Comparison of ENCODE assay signal across 8 cellular contexts in genomic region chr1:150973258-150973825, GRCh38. TPM values are rescaled to one million over a fixed set of nuclear protein-coding genes. Genes with fewer than 3 reads are reported as not detected.
A peak's percentile ranks its signal among the peaks of the same experiment; 100 is the strongest.
DNase-seq lines count a peak whose midpoint lies in the region; ATAC-seq and TF ChIP-seq lines count a peak whose summit lies in the region.

No MANE protein-coding gene starts in this region.

- H3K4me3 ChIP-seq in foreskin fibroblast (ENCODE audit: low read depth in 1 of 2, low read length in 2 of 2) (peak overlapping the region; percentile 92 to 94), skeletal muscle cell (ENCODE audit: low read depth, low read length) (peak overlapping the region; percentile 83)

- peaks cover 7% of the 10 kb centered on the region for H3K36me3 Mint-ChIP-seq in activated CD8-positive, alpha-beta memory T cell treated with anti-CD3 and anti-CD28 coated beads, Interleukin-2, amount 10 ng/mL, durations not matched to agents 7 days and 5 days
- H3K36me3 Mint-ChIP-seq in activated CD8-positive, alpha-beta T cell treated with anti-CD3 and anti-CD28 coated beads, Interleukin-2, amount 10 ng/mL, durations not matched to agents 7 days and 5 days (ENCODE audit: low read depth) = peaks cover 26% of the 10 kb centered on the region

- peak overlapping the region; percentile 80 for H3K27ac Mint-ChIP-seq in activated CD8-positive, alpha-beta memory T cell treated with anti-CD3 and anti-CD28 coated beads, Interleukin-2, amount 10 ng/mL, durations not matched to agents 7 days and 5 days
- H3K27ac Mint-ChIP-seq in activated CD8-positive, alpha-beta T cell treated with anti-CD3 and anti-CD28 coated beads, Interleukin-2, amount 10 ng/mL, durations not matched to agents 7 days and 5 days = peak overlapping the region; percentile 85

- POLR2A ChIA-PET in activated CD8-positive, alpha-beta T cell treated with anti-CD3 and anti-CD28 coated beads, Interleukin-2, amount 10 ng/mL, durations not matched to agents 7 days and 5 days (lab: Charles Lee) = interaction anchor here (0.8 to 1.4 kb wide), 9 partner anchors 8 to 409 kb away, joined by 3 to 9 read pairs (median 4); partner anchors contain the start of gene CTSS

- no peaks in the 10 kb centered on the region for H3K9me3 Mint-ChIP-seq in activated CD8-positive, alpha-beta memory T cell treated with anti-CD3 and anti-CD28 coated beads, Interleukin-2, amount 10 ng/mL, durations not matched to agents 7 days and 5 days (ENCODE audit: low read depth)
- no peaks in the 10 kb centered on the region for H3K9me3 Mint-ChIP-seq in activated CD8-positive, alpha-beta T cell treated with anti-CD3 and anti-CD28 coated beads, Interleukin-2, amount 10 ng/mL, durations not matched to agents 7 days and 5 days (ENCODE audit: insufficient read depth)

- H3K4me1 Mint-ChIP-seq in activated CD8-positive, alpha-beta memory T cell treated with anti-CD3 and anti-CD28 coated beads, Interleukin-2, amount 10 ng/mL, durations not matched to agents 7 days and 5 days = peaks cover 57% of the 10 kb centered on the region
- H3K4me1 Mint-ChIP-seq in activated CD8-positive, alpha-beta T cell treated with anti-CD3 and anti-CD28 coated beads, Interleukin-2, amount 10 ng/mL, durations not matched to agents 7 days and 5 days (ENCODE audit: low read depth) = peaks cover 64% of the 10 kb centered on the region

- H3K4me3 Mint-ChIP-seq in activated CD8-positive, alpha-beta memory T cell treated with anti-CD3 and anti-CD28 coated beads, Interleukin-2, amount 10 ng/mL, durations not matched to agents 7 days and 5 days = peak overlapping the region; percentile 88
- H3K4me3 Mint-ChIP-seq in activated CD8-positive, alpha-beta T cell treated with anti-CD3 and anti-CD28 coated beads, Interleukin-2, amount 10 ng/mL, durations not matched to agents 7 days and 5 days = peak overlapping the region; percentile 87

- CTCF ChIA-PET in activated CD8-positive, alpha-beta memory T cell treated with anti-CD3 and anti-CD28 coated beads, Interleukin-2, amount 10 ng/mL, durations not matched to agents 7 days and 5 days (lab: Charles Lee) = interaction anchor here (0.7 to 2.6 kb wide), 16 partner anchors 8 to 462 kb away, joined by 3 to 9 read pairs (median 3); partner anchors contain the start of gene MINDY1
- CTCF ChIA-PET in activated CD8-positive, alpha-beta T cell treated with anti-CD3 and anti-CD28 coated beads, Interleukin-2, amount 10 ng/mL, durations not matched to agents 7 days and 5 days (lab: Charles Lee) = interaction anchor here (0.6 to 1.7 kb wide), 7 partner anchors 8 to 183 kb away, joined by 3 to 9 read pairs (median 5); partner anchors contain the start of genes MINDY1, SETDB1 and TNFAIP8L2

- peak; percentile 60 for DNase-seq in activated CD8-positive, alpha-beta memory T cell treated with anti-CD3 and anti-CD28 coated beads, Interleukin-2, amount 10 ng/mL, durations not matched to agents 7 days and 5 days
- no peak for DNase-seq in activated CD8-positive, alpha-beta memory T cell treated with anti-CD3 and anti-CD28 coated beads for 24 hours
- peak; percentile 37 for DNase-seq in activated CD8-positive, alpha-beta T cell treated with anti-CD3 and anti-CD28 coated beads, Interleukin-2, amount 10 ng/mL, durations not matched to agents 7 days and 5 days
- DNase-seq in foreskin fibroblast = peak in 1 of 2 donors; percentile 67
- DNase-seq in skeletal muscle cell (ENCODE audit: low read depth) = no peak
- DNase-seq in SHP77 (lab: John Stamatoyannopoulos, UW) = no peak
- no peak for DNase-seq in globus pallidus (ENCODE audit: low spot score)
- no peak for DNase-seq in OCI-M2 (lab: John Stamatoyannopoulos, UW; ENCODE audit: unreplicated experiment)

- peak; percentile 5 for ATAC-seq in activated CD8-positive, alpha-beta memory T cell treated with anti-CD3 and anti-CD28 coated beads, Interleukin-2, amount 10 ng/mL, durations not matched to agents 7 days and 5 days
- ATAC-seq in activated CD8-positive, alpha-beta T cell treated with anti-CD3 and anti-CD28 coated beads, Interleukin-2, amount 10 ng/mL, durations not matched to agents 7 days and 5 days = peak; percentile 8

- TF ChIP-seq CTCF in foreskin fibroblast (IDR thresholded peaks at IDR 0.05; ENCODE audit: low read depth, low read length) = no peak

- H3K27me3 Mint-ChIP-seq in activated CD8-positive, alpha-beta memory T cell treated with anti-CD3 and anti-CD28 coated beads, Interleukin-2, amount 10 ng/mL, durations not matched to agents 7 days and 5 days = no peaks in the 10 kb centered on the region
- no peaks in the 10 kb centered on the region for H3K27me3 Mint-ChIP-seq in activated CD8-positive, alpha-beta T cell treated with anti-CD3 and anti-CD28 coated beads, Interleukin-2, amount 10 ng/mL, durations not matched to agents 7 days and 5 days (ENCODE audit: low read depth)

RNA-seq across cellular contexts. Expression of gene CERS2, which starts 1.3 kb away (rescaled TPM):
- 100 to 1,000 TPM; 144 to 170 TPM for total RNA-seq in activated CD8-positive, alpha-beta memory T cell treated with anti-CD3 and anti-CD28 coated beads, Interleukin-2, amount 10 ng/mL, durations not matched to agents 7 days and 5 days
- total RNA-seq in activated CD8-positive, alpha-beta T cell treated with anti-CD3 and anti-CD28 coated beads, Interleukin-2, amount 10 ng/mL, durations not matched to agents 7 days and 5 days = 100 to 1,000 TPM; 149 to 150 TPM

RNA-seq across cellular contexts. Expression of gene ANXA9, which starts 8.8 kb away (rescaled TPM):
- total RNA-seq in activated CD8-positive, alpha-beta memory T cell treated with anti-CD3 and anti-CD28 coated beads, Interleukin-2, amount 10 ng/mL, durations not matched to agents 7 days and 5 days = under 1 TPM in 1 of 2 experiments, not detected in 1; 0.23 TPM
- not detected for total RNA-seq in activated CD8-positive, alpha-beta T cell treated with anti-CD3 and anti-CD28 coated beads, Interleukin-2, amount 10 ng/mL, durations not matched to agents 7 days and 5 days

RNA-seq across cellular contexts. Expression of gene MINDY1, which starts 33.4 kb away (rescaled TPM):
- total RNA-seq in activated CD8-positive, alpha-beta memory T cell treated with anti-CD3 and anti-CD28 coated beads, Interleukin-2, amount 10 ng/mL, durations not matched to agents 7 days and 5 days = 1 to 10 TPM; 4.2 to 7.0 TPM
- 1 to 10 TPM; 9.1 to 9.9 TPM for total RNA-seq in activated CD8-positive, alpha-beta T cell treated with anti-CD3 and anti-CD28 coated beads, Interleukin-2, amount 10 ng/mL, durations not matched to agents 7 days and 5 days

RNA-seq across cellular contexts. Expression of gene PRUNE1, which starts 34.9 kb away (rescaled TPM):
- 10 to 100 TPM; 14.7 to 17.4 TPM for total RNA-seq in activated CD8-positive, alpha-beta memory T cell treated with anti-CD3 and anti-CD28 coated beads, Interleukin-2, amount 10 ng/mL, durations not matched to agents 7 days and 5 days
- 10 to 100 TPM; 15.8 to 19.0 TPM for total RNA-seq in activated CD8-positive, alpha-beta T cell treated with anti-CD3 and anti-CD28 coated beads, Interleukin-2, amount 10 ng/mL, durations not matched to agents 7 days and 5 days

RNA-seq across cellular contexts. Expression of gene SETDB1, which starts 47.2 kb away (rescaled TPM):
- 10 to 100 TPM; 61.5 to 67.6 TPM for total RNA-seq in activated CD8-positive, alpha-beta memory T cell treated with anti-CD3 and anti-CD28 coated beads, Interleukin-2, amount 10 ng/mL, durations not matched to agents 7 days and 5 days
- total RNA-seq in activated CD8-positive, alpha-beta T cell treated with anti-CD3 and anti-CD28 coated beads, Interleukin-2, amount 10 ng/mL, durations not matched to agents 7 days and 5 days = 10 to 100 TPM; 58.5 to 59.3 TPM

Comparison
In these comparisons a context has a peak if more than half of its experiments do, and no peak if none do; other contexts are left out.
1. DNase-seq: peak in activated CD8-positive, alpha-beta memory T cell treated with anti-CD3 and anti-CD28 coated beads, Interleukin-2, amount 10 ng/mL, durations not matched to agents 7 days and 5 days (single experiment) and activated CD8-positive, alpha-beta T cell treated with anti-CD3 and anti-CD28 coated beads, Interleukin-2, amount 10 ng/mL, durations not matched to agents 7 days and 5 days (single experiment); none in activated CD8-positive, alpha-beta memory T cell treated with anti-CD3 and anti-CD28 coated beads for 24 hours (single experiment), skeletal muscle cell (single experiment), SHP77 (0 of 2), globus pallidus (single experiment) and OCI-M2 (single experiment).